ENCODE assay signal across 9 cellular contexts in the genomic region with DNA sequence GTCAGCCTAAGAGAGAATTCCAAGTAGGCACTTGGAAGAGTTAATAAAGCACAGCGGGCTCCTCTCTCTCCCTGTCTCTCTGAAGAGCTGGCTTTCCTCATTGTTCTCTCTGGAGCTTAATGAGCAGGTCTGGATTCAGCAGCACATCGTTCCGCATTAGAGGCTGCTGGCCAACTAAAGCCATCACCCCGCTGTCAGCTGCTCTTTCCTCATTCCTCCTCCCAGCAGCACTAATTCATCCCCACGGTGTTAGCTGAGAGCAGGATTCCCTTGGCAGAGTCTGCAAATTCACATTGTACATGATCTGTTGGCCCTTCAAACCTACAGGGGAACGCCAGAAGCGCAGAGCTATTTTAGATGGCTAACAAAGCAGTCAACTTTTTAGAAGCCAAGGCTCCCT. TPM values are rescaled to one million over a fixed set of nuclear protein-coding genes. Genes with fewer than 3 reads are reported as not detected.
DNase-seq lines count a peak whose midpoint lies in the region; ATAC-seq and TF ChIP-seq lines count a peak whose summit lies in the region.
"Had no signal": no experiment of that assay in that cellular context is flagged by ENCODE, and none has a peak within 500 bp of the region (broad histone marks: within the 10 kb centered on the region; RNA-seq: fewer than 3 reads in every experiment).

No MANE protein-coding gene starts in this region.

- H3K27me3 ChIP-seq in A673 (replicated peaks; ENCODE audit: insufficient read depth, low read depth, low read length, poor library complexity) = no peaks in the 10 kb centered on the region

- H3K9me3 ChIP-seq in A673 (ENCODE audit: low read depth, low read length, poor library complexity, severe bottlenecking) = no peaks in the 10 kb centered on the region

- peak overlapping the region in 1 of 2 donors; percentile 57 for H3K27ac Mint-ChIP-seq in activated naive CD4-positive, alpha-beta T cell treated with anti-CD3 and anti-CD28 coated beads, Interleukin-2, amount 50 U/mL, for 72 hours

- POLR2A ChIA-PET in A673 (lab: Charles Lee; ENCODE audit: low non-redundant PET) = no interaction called here

- BruUV-seq in A673 (replicated peaks; lab: Mats Ljungman, UMichigan) = no TSS peak

- intact Hi-C loops in A673 (cut with micrococcal nuclease; ENCODE audit: unreplicated experiment) = loop anchor here (5.0 kb wide), 1 partner anchor 260 kb away; no protein-coding TSS in a partner anchor

- CTCF ChIA-PET in A673 (lab: Charles Lee) = no interaction called here

- H3K36me3 ChIP-seq in A673 (ENCODE audit: insufficient read depth, low read length, poor library complexity, severe bottlenecking) = no peaks in the 10 kb centered on the region

- H3K36me3 Mint-ChIP-seq in activated naive CD4-positive, alpha-beta T cell treated with anti-CD3 and anti-CD28 coated beads, Interleukin-2, amount 50 U/mL, for 72 hours = peaks cover 9 to 30% of the 10 kb centered on the region in 2 donors

- H3K4me1 ChIP-seq in A673 (ENCODE audit: insufficient read depth, low read length, poor library complexity, severe bottlenecking) = no peaks in the 10 kb centered on the region

- DNase-seq in A673 (ENCODE audit: low spot score) (peak; percentile 29), NCI-H446 (lab: John Stamatoyannopoulos, UW) (peak; percentile 21 to 64), fibroblast of pulmonary artery (ENCODE audit: low read depth) (peak; percentile 36), myocyte (ENCODE audit: low read depth) (peak; percentile 16)
- no peak for DNase-seq in activated naive CD4-positive, alpha-beta T cell treated with anti-CD3 and anti-CD28 coated beads, Interleukin-2, amount 50 U/mL, for 72 hours (ENCODE audit: low spot score in 2 of 2)
- DNase-seq in stimulated activated CD4-positive, alpha-beta T cell treated with anti-CD3 and anti-CD28 coated beads, Interleukin-2, amount 100 ng/mL, for 24 hours = no peak
- DNase-seq: activated effector memory CD4-positive, alpha-beta T cell treated with Interleukin-2 at 50 U/mL for 16 hours had no signal

- H3K27ac ChIP-seq in A673 (ENCODE audit: low read depth, low read length, poor library complexity, severe bottlenecking) = no peak overlapping the region

- no peak for TF ChIP-seq CTCF in A673 (conservative IDR thresholded peaks at IDR 0.05; ENCODE audit: low read depth, low read length)
- no peak for TF ChIP-seq CTCF in fibroblast of pulmonary artery (IDR thresholded peaks at IDR 0.05; ENCODE audit: low read length, missing control alignments)

- H3K4me3 ChIP-seq in A673 (ENCODE audit: low read depth, low read length, poor library complexity, severe bottlenecking) = no peak overlapping the region
- no peak overlapping the region for H3K4me3 ChIP-seq in fibroblast of pulmonary artery (replicated peaks; ENCODE audit: low read depth, low read length)

- H3K9me3 Mint-ChIP-seq in activated naive CD4-positive, alpha-beta T cell treated with anti-CD3 and anti-CD28 coated beads, Interleukin-2, amount 50 U/mL, for 72 hours = peaks cover 0 to 5% of the 10 kb centered on the region in 2 donors

- no peak for ATAC-seq in HG02884 (IDR thresholded peaks at IDR 0.05; ENCODE audit: unreplicated experiment)
- no peak for ATAC-seq in HG02973 (IDR thresholded peaks at IDR 0.05; ENCODE audit: unreplicated experiment)
- ATAC-seq in activated naive CD4-positive, alpha-beta T cell treated with anti-CD3 and anti-CD28 coated beads, Interleukin-2, amount 50 U/mL, for 72 hours = no peak

RNA-seq across cellular contexts. Expression of gene SGO1, which starts 44.2 kb away (rescaled TPM):
- total RNA-seq in A673 (2021) (31.4 and 31.7 TPM in 2 replicates), myocyte (0.05 and 0.51 TPM in 2 replicates)
- polyA plus RNA-seq in myocyte (2012) = 0.24 TPM
- 10 to 100 TPM; 29.1 to 38.0 TPM for total RNA-seq in activated naive CD4-positive, alpha-beta T cell treated with anti-CD3 and anti-CD28 coated beads, Interleukin-2, amount 50 U/mL, for 72 hours

Comparison
In these comparisons a context has a peak if more than half of its experiments do, and no peak if none do; other contexts are left out.
1. DNase-seq: peak in A673 (single experiment), NCI-H446 (2 of 2), fibroblast of pulmonary artery (single experiment) and myocyte (single experiment); none in activated naive CD4-positive, alpha-beta T cell treated with anti-CD3 and anti-CD28 coated beads, Interleukin-2, amount 50 U/mL, for 72 hours (0 of 2) and stimulated activated CD4-positive, alpha-beta T cell treated with anti-CD3 and anti-CD28 coated beads, Interleukin-2, amount 100 ng/mL, for 24 hours (0 of 2).
2. RNA of gene SGO1, which starts 44.2 kb away (total RNA-seq): 29.1 to 38.0 TPM in activated naive CD4-positive, alpha-beta T cell treated with anti-CD3 and anti-CD28 coated beads, Interleukin-2, amount 50 U/mL, for 72 hours and 31.4 to 31.7 TPM in A673; 0.05 to 0.51 TPM in myocyte; every median in the first group is over 10 times any median in the second.